8 cellular contexts compared by ENCODE assay signal in genomic region chr3:49839193-49839809, GRCh38. TPM values are rescaled to one million over a fixed set of nuclear protein-coding genes. Genes with fewer than 3 reads are reported as not detected.
A peak's percentile ranks its signal among the peaks of the same experiment; 100 is the strongest.
DNase-seq lines count a peak whose midpoint lies in the region; ATAC-seq and TF ChIP-seq lines count a peak whose summit lies in the region.

No MANE protein-coding gene starts in this region.

- no peak overlapping the region for H2AFZ ChIP-seq in PC-3 (ENCODE audit: low read length)

- no peak overlapping the region for H3K9ac ChIP-seq in PC-3 (ENCODE audit: low read length)

- no peaks in the 10 kb centered on the region for H3K4me1 Mint-ChIP-seq in CD4-positive, alpha-beta T cell (ENCODE audit: low read depth)
- H3K4me1 Mint-ChIP-seq in naive B cell: peaks cover 3 to 12% (median 9%) of the 10 kb centered on the region in 3 donors

- CTCF ChIA-PET in CD4-positive, alpha-beta T cell (lab: Charles Lee): interaction anchor here (0.5 to 4.2 kb wide), 24 partner anchors 11 to 300 kb away, joined by 3 to 103 read pairs (median 4); partner anchors contain the start of genes AMIGO3, CDHR4, INKA1 and RBM6
- CTCF ChIA-PET in PC-3 (lab: Charles Lee): interaction anchor here (0.6 to 2.2 kb wide), 9 partner anchors 29 to 299 kb away, joined by 3 to 15 read pairs (median 5); partner anchors contain the start of genes AMIGO3 and INKA1

- H3K27me3 Mint-ChIP-seq in CD4-positive, alpha-beta T cell: no peaks in the 10 kb centered on the region
- H3K27me3 Mint-ChIP-seq in naive B cell: no peaks in the 10 kb centered on the region

- intact Hi-C loops in CD4-positive, alpha-beta T cell (cut with DNase I, micrococcal nuclease): loop anchor here (1.0 to 2.0 kb wide), 4 partner anchors 37 to 300 kb away; no protein-coding TSS in a partner anchor
- intact Hi-C loops in PC-3 (cut with micrococcal nuclease): loop anchor here (1.0 to 5.0 kb wide), 4 partner anchors 37 to 302 kb away; partner anchors contain the start of gene AMIGO3

- H3K9me3 ChIP-seq in CD4-positive, alpha-beta T cell (ENCODE audit: control insufficient read depth, low read length): no peaks in the 10 kb centered on the region
- H3K9me3 ChIP-seq in PC-3 (ENCODE audit: low read length): no peaks in the 10 kb centered on the region

- TF ChIP-seq CTCF in CD4-positive, alpha-beta T cell (IDR thresholded peaks at IDR 0.05): peak; percentile 84
- TF ChIP-seq CTCF in HL-60 (IDR thresholded peaks at IDR 0.05; ENCODE audit: insufficient read depth, low read length) (peak; percentile 91), PC-3 (conservative IDR thresholded peaks at IDR 0.05; ENCODE audit: low read depth, low read length) (peak; percentile 97)

- H3K36me3 Mint-ChIP-seq in CD4-positive, alpha-beta T cell (ENCODE audit: low read depth): no peaks in the 10 kb centered on the region
- H3K36me3 Mint-ChIP-seq in naive B cell: peaks cover 0 to 4% of the 10 kb centered on the region in 2 donors

- peak; percentile 73 to 82 (median 78) for DNase-seq in CD4-positive, alpha-beta T cell
- DNase-seq in HL-60 (ENCODE audit: low read depth in 1 of 2, low spot score in 1 of 2): peak; percentile 43 to 82
- peak; percentile 83 for DNase-seq in PC-3
- DNase-seq in activated T-cell treated with anti-CD3 and anti-CD28 coated beads for 1 hour (ENCODE audit: low read depth): peak; percentile 75
- peak; percentile 12 for DNase-seq in epithelial cell of prostate (ENCODE audit: low read depth, low spot score)
- DNase-seq in naive B cell: peak; percentile 75
- peak; percentile 59 for DNase-seq in stimulated activated CD8-positive, alpha-beta memory T cell treated with anti-CD3 and anti-CD28 coated beads, Interleukin-7, amount 100 ng/mL, for 24 hours (ENCODE audit: low read depth)

- H3K27ac ChIP-seq in CD4-positive, alpha-beta T cell (ENCODE audit: low read depth, low read length): no peak overlapping the region
- H3K27ac ChIP-seq in HL-60 (replicated peaks): no peak overlapping the region
- no peak overlapping the region for H3K27ac ChIP-seq in PC-3 (ENCODE audit: low read length)
- no peak overlapping the region for H3K27ac ChIP-seq in epithelial cell of prostate

- no peaks in the 10 kb centered on the region for H3F3A ChIP-seq in PC-3 (ENCODE audit: low read length, unreplicated experiment)

- H3K4me3 ChIP-seq in HL-60 (replicated peaks; ENCODE audit: insufficient read depth, low read length) (no peak overlapping the region), PC-3 (ENCODE audit: low read length) (no peak overlapping the region)

- no peaks in the 10 kb centered on the region for H3K9me2 ChIP-seq in PC-3 (replicated peaks; ENCODE audit: low read length)

- no TSS peak for BruUV-seq in PC-3 (replicated peaks; lab: Mats Ljungman, UMichigan)

- POLR2A ChIA-PET in CD4-positive, alpha-beta T cell (lab: Charles Lee): interaction anchor here (0.7 to 2.3 kb wide), 4 partner anchors 34 to 299 kb away, joined by 3 to 62 read pairs (median 5); partner anchors contain the start of genes INKA1 and MON1A
- POLR2A ChIA-PET in PC-3 (lab: Charles Lee; ENCODE audit: unreplicated experiment): no interaction called here

- no peaks in the 10 kb centered on the region for H3K4me1 ChIP-seq in PC-3 (ENCODE audit: insufficient read depth, low read length)

- no peaks in the 10 kb centered on the region for H3K27me3 ChIP-seq in CD4-positive, alpha-beta T cell (ENCODE audit: control insufficient read depth, insufficient read depth, low read length)
- H3K27me3 ChIP-seq in HL-60 (ENCODE audit: insufficient read depth, poor library complexity, severe bottlenecking): no peaks in the 10 kb centered on the region
- H3K27me3 ChIP-seq in PC-3 (ENCODE audit: low read length): no peaks in the 10 kb centered on the region

- H3K4me3 Mint-ChIP-seq in CD4-positive, alpha-beta T cell: no peak overlapping the region
- H3K4me3 Mint-ChIP-seq in naive B cell: no peak overlapping the region

- no peak overlapping the region for H3K27ac Mint-ChIP-seq in CD4-positive, alpha-beta T cell
- H3K27ac Mint-ChIP-seq in naive B cell: peak overlapping the region in 1 of 6 donors; percentile 74

- H4K20me1 ChIP-seq in PC-3 (ENCODE audit: low read length): no peaks in the 10 kb centered on the region

- no peaks in the 10 kb centered on the region for H3K9me3 Mint-ChIP-seq in CD4-positive, alpha-beta T cell
- no peaks in the 10 kb centered on the region for H3K9me3 Mint-ChIP-seq in naive B cell

- peaks cover 31% of the 10 kb centered on the region for H3K36me3 ChIP-seq in PC-3 (ENCODE audit: low read depth, low read length)

- H3K4me2 ChIP-seq in PC-3 (ENCODE audit: low read length): no peak overlapping the region

- H3K79me2 ChIP-seq in PC-3 (ENCODE audit: low read length): no peaks in the 10 kb centered on the region

- ATAC-seq in CD4-positive, alpha-beta T cell (ENCODE audit: poor library complexity): peak; percentile 99
- ATAC-seq in PC-3 (peak; percentile 83), naive B cell (ENCODE audit: low read depth in 2 of 2) (peak; percentile 98), GM19467 (IDR thresholded peaks at IDR 0.05; ENCODE audit: unreplicated experiment) (no peak)

RNA-seq across cellular contexts. Expression of gene TRAIP, which starts 17.1 kb away (rescaled TPM):
- 1 to 10 TPM; 2.4 TPM for total RNA-seq in CD4-positive, alpha-beta T cell
- total RNA-seq in PC-3 (2014; rRNA removed): 21.6 and 27.8 TPM in 2 replicates
- polyA plus RNA-seq in naive B cell (ENCODE audit: low read depth in 6 of 6): 1 to 10 TPM; 2.2 to 4.6 (median 3.8) TPM

RNA-seq across cellular contexts. Expression of gene UBA7, which starts 25.5 kb away (rescaled TPM):
- 100 to 1,000 TPM; 208 to 213 TPM for total RNA-seq in CD4-positive, alpha-beta T cell
- 3.3 and 3.6 TPM in 2 replicates for total RNA-seq in PC-3 (2014; rRNA removed)
- polyA plus RNA-seq in naive B cell (ENCODE audit: low read depth in 6 of 6): 10 to 100 TPM; 38.5 to 67.7 (median 52.7) TPM

RNA-seq across cellular contexts. Expression of gene CAMKV, which starts 30.4 kb away (rescaled TPM):
- total RNA-seq in CD4-positive, alpha-beta T cell: under 1 TPM in 1 of 2 experiments, not detected in 1; 0.28 TPM
- total RNA-seq in PC-3 (2014; rRNA removed): 0.58 TPM in 1 of 2 replicates, not detected in the other
- polyA plus RNA-seq in naive B cell (ENCODE audit: low read depth in 6 of 6): not detected

RNA-seq across cellular contexts. Expression of gene INKA1, which starts 36.2 kb away (rescaled TPM):
- total RNA-seq in CD4-positive, alpha-beta T cell: under 1 TPM; 0.85 to 0.87 TPM
- total RNA-seq in PC-3 (2014; rRNA removed): 1.3 and 5.8 TPM in 2 replicates
- polyA plus RNA-seq in naive B cell (ENCODE audit: low read depth in 6 of 6): 10 to 100 TPM in 5 of 6 donors, 1 to 10 TPM in 1; 4.3 to 21.7 (median 15.4) TPM

RNA-seq across cellular contexts. Expression of gene CDHR4, which starts 39.6 kb away (rescaled TPM):
- total RNA-seq in CD4-positive, alpha-beta T cell: under 1 TPM in 1 of 2 experiments, not detected in 1; 0.17 TPM
- not detected in 2 replicates for total RNA-seq in PC-3 (2014; rRNA removed)
- not detected for polyA plus RNA-seq in naive B cell (ENCODE audit: low read depth in 6 of 6)

Comparison
In these comparisons a context has a peak if more than half of its experiments do, and no peak if none do; other contexts are left out.
1. DNase-seq: peak in every context shown above with its lines; median percentile 83 in PC-3; 78 in CD4-positive, alpha-beta T cell; 75 in activated T-cell treated with anti-CD3 and anti-CD28 coated beads for 1 hour; 75 in naive B cell; 62 in HL-60; 59 in stimulated activated CD8-positive, alpha-beta memory T cell treated with anti-CD3 and anti-CD28 coated beads, Interleukin-7, amount 100 ng/mL, for 24 hours; 12 in epithelial cell of prostate.
2. RNA of gene UBA7, which starts 25.5 kb away (total RNA-seq): 208 to 213 TPM in CD4-positive, alpha-beta T cell; 3.3 to 3.6 TPM in PC-3; every median in the first group is over 10 times any median in the second.
3. Peak in every context shown above with its lines, with median percentiles within 50 percentile points of each other: CTCF ChIP-seq.